20 cellular contexts compared by ENCODE assay signal in genomic region chr3:13781417-13781816, GRCh38.
"Had no signal": no experiment of that assay in that cellular context is flagged by ENCODE, and none has a peak within 500 bp of the region (broad histone marks: within the 10 kb centered on the region; RNA-seq: fewer than 3 reads in every experiment).

No MANE protein-coding gene starts in this region.

- ATAC-seq: T-cell had no signal

- H3K9me3 Mint-ChIP-seq: T-cell had no signal

- H3K27me3 ChIP-seq: MG63 had no signal

- H3K36me3 Mint-ChIP-seq: T-cell had no signal

- FAIRE-seq: RCC 7860 had no signal

- H3K27ac ChIP-seq: SJCRH30 had no signal

- H3K9me3 ChIP-seq: MG63, SJCRH30 had no signal

- H3K4me3 ChIP-seq: MG63, SJCRH30 had no signal

- H3K4me3 Mint-ChIP-seq: T-cell had no signal

- DNase-seq: Karpas-422, KG1, MG63, NCI-H1092 treated with DMSO at 0.1 percent for 48 hours, NCI-H1436, NCI-H187, NCI-H2029, NCI-H2081 treated with DMSO at 0.1 percent for 48 hours, NCI-H2171, NCI-H226, NCI-H446, NCI-H510A, NCI-H524 treated with DMSO at 0.1 percent for 48 hours, NCI-H774, RPMI8226, SHP77, SW 1271, T-cell had no signal

- H3K36me3 ChIP-seq: MG63, SJCRH30 had no signal

- H3K27ac Mint-ChIP-seq: T-cell had no signal

- H3K4me1 ChIP-seq: SJCRH30 had no signal
